In genomic region chr7:151877911-151878835, GRCh38 we compare ENCODE assay signal across 9 cellular contexts. TPM values are rescaled to one million over a fixed set of nuclear protein-coding genes. Genes with fewer than 3 reads are reported as not detected.
DNase-seq lines count a peak whose midpoint lies in the region; ATAC-seq and TF ChIP-seq lines count a peak whose summit lies in the region.
"Had no signal": no experiment of that assay in that cellular context is flagged by ENCODE, and none has a peak within 500 bp of the region (broad histone marks: within the 10 kb centered on the region; RNA-seq: fewer than 3 reads in every experiment).

No MANE protein-coding gene starts in this region.

- no peak overlapping the region for H3K27ac Mint-ChIP-seq in T-helper 2 cell treated with Interferon-gamma antibody and Interleukin-4, amounts not matched to agents 5 μg/mL and 100 μg/mL, for 36 hours

- no peaks in the 10 kb centered on the region for H3K9me3 Mint-ChIP-seq in T-helper 2 cell treated with Interferon-gamma antibody and Interleukin-4, amounts not matched to agents 5 μg/mL and 100 μg/mL, for 36 hours

- H3K27me3 Mint-ChIP-seq in T-helper 2 cell treated with Interferon-gamma antibody and Interleukin-4, amounts not matched to agents 5 μg/mL and 100 μg/mL, for 36 hours (ENCODE audit: low read depth) = peaks cover 37% of the 10 kb centered on the region

- peak overlapping the region; percentile 45 for H3K4me3 Mint-ChIP-seq in T-helper 2 cell treated with Interferon-gamma antibody and Interleukin-4, amounts not matched to agents 5 μg/mL and 100 μg/mL, for 36 hours

- TF ChIP-seq POLR2A in adrenal gland (IDR thresholded peaks at IDR 0.05) (no peak), lower leg skin (IDR thresholded peaks at IDR 0.05) (no peak), suprapubic skin (IDR thresholded peaks at IDR 0.05) (no peak)

- intact Hi-C loops in adrenal gland (cut with DNase I) (no loop called here), lower leg skin (cut with DNase I; ENCODE audit: low total_unique reads) (no loop called here)

- H3K27ac ChIP-seq in adrenal gland (peak overlapping the region in 3 of 5 donors; percentile 80 to 94 (median 89)), suprapubic skin (peak overlapping the region; percentile 94)

- 17 to 39% (median 17%) methylated on average over 9 to 30 of the region's 30 CpGs for WGBS in adrenal gland, 4 donors
- WGBS in lower leg skin, 2 donors = 20 to 27% methylated on average over 18 to 21 of the region's 30 CpGs
- 67% methylated on average over 11 of the region's 30 CpGs for WGBS in suprapubic skin

- no peak for ATAC-seq in GM21515 (IDR thresholded peaks at IDR 0.05; ENCODE audit: unreplicated experiment)

- H3K4me3 ChIP-seq in adrenal gland (peak overlapping the region in 2 of 4 donors; percentile 69 to 92), lower leg skin (ENCODE audit: low read depth, poor library complexity, severe bottlenecking) (peak overlapping the region; percentile 4), suprapubic skin (peak overlapping the region; percentile 96)

- H3K9me3 ChIP-seq in adrenal gland (replicated peaks in 1 of 3) (no peaks in the 10 kb centered on the region), suprapubic skin (no peaks in the 10 kb centered on the region)

- H3K4me1 Mint-ChIP-seq in T-helper 2 cell treated with Interferon-gamma antibody and Interleukin-4, amounts not matched to agents 5 μg/mL and 100 μg/mL, for 36 hours (ENCODE audit: low read depth) = peaks cover 13% of the 10 kb centered on the region

- H3K4me1 ChIP-seq in adrenal gland (replicated peaks in 1 of 2) (peaks cover 11 to 12% of the 10 kb centered on the region in 2 donors), suprapubic skin (peaks cover 25% of the 10 kb centered on the region)

- DNase-seq in T-helper 2 cell treated with Interferon-gamma antibody and Interleukin-4, amounts not matched to agents 5 μg/mL and 100 μg/mL, for 36 hours (ENCODE audit: low spot score) = no peak
- no peak for DNase-seq in T-helper 2 cell
- DNase-seq in adrenal gland = peak in 2 of 7 donors; percentile 24 to 36
- no peak for DNase-seq in lower leg skin (ENCODE audit: low spot score in 2 of 2)
- DNase-seq in suprapubic skin (ENCODE audit: low spot score in 2 of 2) = no peak
- no peak for DNase-seq in GM03348 (ENCODE audit: low spot score)
- no peak for DNase-seq in occipital lobe (lab: John Stamatoyannopoulos, UW)
- DNase-seq: SHP77 treated with DMSO at 0.1 percent for 48 hours had no signal

- H3K27me3 ChIP-seq in adrenal gland (no peaks in the 10 kb centered on the region), suprapubic skin (no peaks in the 10 kb centered on the region)

- H3K36me3 ChIP-seq in adrenal gland (replicated peaks in 1 of 2) (no peaks in the 10 kb centered on the region), suprapubic skin (no peaks in the 10 kb centered on the region)

- H3K36me3 Mint-ChIP-seq in T-helper 2 cell treated with Interferon-gamma antibody and Interleukin-4, amounts not matched to agents 5 μg/mL and 100 μg/mL, for 36 hours (ENCODE audit: low read depth) = no peaks in the 10 kb centered on the region

- TF ChIP-seq EP300 in suprapubic skin (IDR thresholded peaks at IDR 0.05) = no peak

- no peak for TF ChIP-seq CTCF in adrenal gland (IDR thresholded peaks at IDR 0.05)
- no peak for TF ChIP-seq CTCF in lower leg skin (IDR thresholded peaks at IDR 0.05)
- no peak for TF ChIP-seq CTCF in suprapubic skin (IDR thresholded peaks at IDR 0.05)

RNA-seq across cellular contexts. Expression of gene PRKAG2, which starts 1.3 kb away (rescaled TPM):
- total RNA-seq in adrenal gland (10 to 100 TPM in 5 of 8 donors, 1 to 10 TPM in 3; 5.8 to 17.2 (median 12.4) TPM), lower leg skin (10 to 100 TPM in 3 of 4 donors, 1 to 10 TPM in 1; 7.5 to 14.3 (median 12.2) TPM), suprapubic skin (10 to 100 TPM; 16.5 to 40.0 (median 17.3) TPM), occipital lobe (32.9 TPM)
- 10 to 100 TPM in 1 of 3 donors, 1 to 10 TPM in 2; 7.8 to 17.3 (median 9.6) TPM for polyA plus RNA-seq in adrenal gland
